ENCODE assay signal across 2 cellular contexts in the genomic region with DNA sequence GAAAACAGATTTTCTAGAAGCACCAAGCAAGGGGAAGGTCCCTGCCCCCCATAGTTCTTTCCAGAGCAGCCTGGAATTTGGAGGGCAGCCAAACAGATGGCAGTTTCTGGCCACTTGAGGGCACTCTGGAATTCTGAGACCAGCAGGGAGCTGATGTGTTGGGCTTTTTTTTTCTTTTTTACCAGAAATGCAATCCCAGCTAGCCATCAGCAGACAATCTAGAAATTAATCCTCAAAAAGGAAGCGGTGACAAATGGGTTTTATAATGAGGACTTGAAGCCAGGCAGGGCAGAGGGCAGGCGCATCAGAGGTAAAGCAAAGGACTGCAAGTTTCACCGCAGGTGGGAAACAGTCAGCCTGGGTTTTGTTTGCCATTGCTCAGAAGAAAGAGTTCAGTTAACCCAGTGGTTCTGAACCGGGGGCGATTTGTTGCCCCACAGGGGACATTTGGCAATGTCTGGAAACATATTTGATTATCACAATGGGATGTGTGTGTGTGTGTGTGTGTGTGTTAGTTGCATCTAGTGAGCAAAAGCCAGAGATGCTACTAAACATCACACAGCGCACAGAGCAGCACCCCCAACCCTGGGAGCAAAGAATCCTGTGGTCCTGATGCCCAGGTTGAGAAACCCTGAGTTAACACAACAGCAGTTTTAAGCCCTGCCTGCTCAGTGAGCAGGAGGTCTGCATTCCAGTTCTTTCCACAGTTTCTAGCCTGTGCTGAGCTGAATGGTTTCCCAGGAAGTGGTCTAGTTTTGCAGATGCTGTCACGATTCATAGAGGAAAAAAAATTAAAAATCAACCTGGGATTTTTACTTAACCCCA.
A peak's percentile ranks its signal among the peaks of the same experiment; 100 is the strongest.
TF ChIP-seq lines count a peak whose summit lies in the region.

No MANE protein-coding gene starts in this region.

TF ChIP-seq in A549, 52 proteins besides CTCF, POLR2A, EP300 and RAD21 (continued from another document):
- TF ChIP-seq SMC3 (IDR thresholded peaks at IDR 0.05) = peak; percentile 91
- TF ChIP-seq POLR2AphosphoS2 (conservative IDR thresholded peaks at IDR 0.05; ENCODE audit: low read length) = no peak

TF ChIP-seq in H1, 55 proteins besides CTCF, POLR2A, EP300 and RAD21 (continued from another document):
- no peak for TF ChIP-seq RNF2 (IDR thresholded peaks at IDR 0.05; ENCODE audit: borderline replicate concordance, low read depth, low read length, missing control alignments, poor library complexity, severe bottlenecking)
- TF ChIP-seq TCF12 (IDR thresholded peaks at IDR 0.05; ENCODE audit: low read depth, low read length) = 0 out of 2 replicates have a peak, but pooled peaks have one; percentile 44
- no peak for TF ChIP-seq SIRT6 (IDR thresholded peaks at IDR 0.05; ENCODE audit: low read length)
- TF ChIP-seq ASH2L (IDR thresholded peaks at IDR 0.05; ENCODE audit: low read length) = no peak
- no peak for TF ChIP-seq YY1 (IDR thresholded peaks at IDR 0.05; ENCODE audit: low read depth, low read length)
- TF ChIP-seq TEAD4 (IDR thresholded peaks at IDR 0.05; ENCODE audit: low read depth, low read length) = peak; percentile 87
